ENCODE assay signal across 8 cellular contexts in the genomic region with DNA sequence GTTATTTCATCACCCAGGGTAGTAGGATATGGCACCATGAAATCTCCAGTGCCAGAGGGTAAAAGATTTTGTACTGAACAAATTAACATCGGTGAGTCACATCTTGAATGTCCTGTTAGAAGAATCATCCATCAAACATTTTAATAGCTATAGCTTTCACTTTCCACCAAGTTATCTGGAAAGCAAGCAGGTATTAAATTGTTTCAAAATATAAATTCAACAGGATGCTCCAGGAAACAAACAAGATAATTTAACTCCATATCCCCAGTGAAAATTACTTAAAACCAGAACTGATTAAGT. TPM values are rescaled to one million over a fixed set of nuclear protein-coding genes. Genes with fewer than 3 reads are reported as not detected.
DNase-seq lines count a peak whose midpoint lies in the region; ATAC-seq, FAIRE-seq and TF ChIP-seq lines count a peak whose summit lies in the region.

No MANE protein-coding gene starts in this region.

- H3K27ac Mint-ChIP-seq in activated CD8-positive, alpha-beta T cell treated with anti-CD3 and anti-CD28 coated beads, Interleukin-2, amount 10 ng/mL, durations not matched to agents 7 days and 5 days = no peak overlapping the region

- no peak for DNase-seq in right cardiac atrium
- no peak for DNase-seq in Right ventricle myocardium inferior (ENCODE audit: missing footprints)
- DNase-seq in activated CD8-positive, alpha-beta T cell treated with anti-CD3 and anti-CD28 coated beads, Interleukin-2, amount 10 ng/mL, durations not matched to agents 7 days and 5 days = no peak
- DNase-seq in keratinocyte (ENCODE audit: low read depth, low spot score) = no peak
- DNase-seq in tibial nerve (ENCODE audit: low spot score in 2 of 2) = no peak
- DNase-seq in iPS-NIHi11 (ENCODE audit: low spot score) = no peak
- no peak for DNase-seq in NCI-H2171 (lab: John Stamatoyannopoulos, UW)
- no peak for DNase-seq in G401 (ENCODE audit: low spot score)

- H3K79me2 ChIP-seq in keratinocyte (ENCODE audit: control insufficient read depth, insufficient read depth, low read length) = peaks cover 58% of the 10 kb centered on the region

- no peaks in the 10 kb centered on the region for H3K27me3 Mint-ChIP-seq in activated CD8-positive, alpha-beta T cell treated with anti-CD3 and anti-CD28 coated beads, Interleukin-2, amount 10 ng/mL, durations not matched to agents 7 days and 5 days (ENCODE audit: low read depth)

- peaks cover 70% of the 10 kb centered on the region for H3K4me1 Mint-ChIP-seq in activated CD8-positive, alpha-beta T cell treated with anti-CD3 and anti-CD28 coated beads, Interleukin-2, amount 10 ng/mL, durations not matched to agents 7 days and 5 days (ENCODE audit: low read depth)

- FAIRE-seq in keratinocyte (lab: Jason Lieb, UNC) = peak; percentile 67

- H3K4me3 Mint-ChIP-seq in activated CD8-positive, alpha-beta T cell treated with anti-CD3 and anti-CD28 coated beads, Interleukin-2, amount 10 ng/mL, durations not matched to agents 7 days and 5 days = peak overlapping the region; percentile 38

- H3K36me3 Mint-ChIP-seq in activated CD8-positive, alpha-beta T cell treated with anti-CD3 and anti-CD28 coated beads, Interleukin-2, amount 10 ng/mL, durations not matched to agents 7 days and 5 days (ENCODE audit: low read depth) = peaks cover 60% of the 10 kb centered on the region

- no peak for TF ChIP-seq EP300 in tibial nerve (IDR thresholded peaks at IDR 0.05)

- POLR2A ChIA-PET in activated CD8-positive, alpha-beta T cell treated with anti-CD3 and anti-CD28 coated beads, Interleukin-2, amount 10 ng/mL, durations not matched to agents 7 days and 5 days (lab: Charles Lee) = interaction anchor here (0.7 to 2.8 kb wide), 2 partner anchors 21 to 30 kb away, joined by 3 to 11 read pairs; a partner anchor contains a TSS

- no peaks in the 10 kb centered on the region for H3K9me3 Mint-ChIP-seq in activated CD8-positive, alpha-beta T cell treated with anti-CD3 and anti-CD28 coated beads, Interleukin-2, amount 10 ng/mL, durations not matched to agents 7 days and 5 days (ENCODE audit: insufficient read depth)

- H3K27me3 ChIP-seq in right cardiac atrium (ENCODE audit: control insufficient read depth, insufficient read depth) = no peaks in the 10 kb centered on the region
- H3K27me3 ChIP-seq in keratinocyte (ENCODE audit: control insufficient read depth, extremely low read depth, insufficient read depth, low read length) = no peaks in the 10 kb centered on the region
- H3K27me3 ChIP-seq in tibial nerve = no peaks in the 10 kb centered on the region

- in situ Hi-C loops in G401 (cut with HindIII; ENCODE audit: low sequenced_read_pairs) = no loop called here

- intact Hi-C loops in right cardiac atrium (cut with DNase I) (loop anchor here in 3 of 4 donors (5.0 to 10.0 kb wide), 3 partner anchors 33 to 93 kb away; no protein-coding TSS in a partner anchor), Right ventricle myocardium inferior (cut with DNase I) (loop anchor here (5.0 kb wide), 1 partner anchor 108 kb away; no protein-coding TSS in a partner anchor)

- peak overlapping the region; percentile 87 for H3K4me2 ChIP-seq in keratinocyte (ENCODE audit: control insufficient read depth, extremely low read depth, insufficient read depth, low read depth, low read length)

- H3K9ac ChIP-seq in keratinocyte (ENCODE audit: control insufficient read depth, extremely low read depth, insufficient read depth, low read length) = no peak overlapping the region

- H3K9me3 ChIP-seq in right cardiac atrium (ENCODE audit: control insufficient read depth, low read length) (no peaks in the 10 kb centered on the region), keratinocyte (ENCODE audit: control insufficient read depth, low read depth, low read length) (no peaks in the 10 kb centered on the region), tibial nerve (no peaks in the 10 kb centered on the region)

- TF ChIP-seq CTCF in keratinocyte (optimal IDR thresholded peaks at IDR 0.05 in 1 of 3, IDR thresholded peaks at IDR 0.05 in 1 of 3, conservative IDR thresholded peaks at IDR 0.05 in 1 of 3; ENCODE audit: extremely low read depth in 1 of 3, insufficient read depth in 2 of 3, low read length in 3 of 3) (no peak), tibial nerve (IDR thresholded peaks at IDR 0.05) (no peak)

- peaks cover 6 to 19% of the 10 kb centered on the region in 2 experiments for H3K36me3 ChIP-seq in keratinocyte (ENCODE audit: control insufficient read depth in 2 of 2, extremely low read depth in 1 of 2, insufficient read depth in 2 of 2, low read length in 2 of 2)
- peaks cover 0 to 7% (median 0%) of the 10 kb centered on the region in 3 donors for H3K36me3 ChIP-seq in tibial nerve

- H4K20me1 ChIP-seq in keratinocyte (ENCODE audit: control insufficient read depth, extremely low read depth, insufficient read depth, low read length) = peaks cover 2% of the 10 kb centered on the region

- no peak overlapping the region for H2AFZ ChIP-seq in keratinocyte (ENCODE audit: control insufficient read depth, low read length)

- H3K4me1 ChIP-seq in right cardiac atrium (ENCODE audit: control insufficient read depth, insufficient read depth, low read length) (peaks cover 8% of the 10 kb centered on the region), keratinocyte (ENCODE audit: control insufficient read depth, extremely low read depth, insufficient read depth, low read length) (peaks cover 27% of the 10 kb centered on the region), tibial nerve (peaks cover 0 to 72% (median 56%) of the 10 kb centered on the region in 4 donors)

- peaks cover 2% of the 10 kb centered on the region for H3K9me1 ChIP-seq in keratinocyte (ENCODE audit: control insufficient read depth, extremely low read depth, insufficient read depth, low read length)

- no peak for ATAC-seq in right cardiac atrium
- no peak for ATAC-seq in Right ventricle myocardium inferior
- ATAC-seq in activated CD8-positive, alpha-beta T cell treated with anti-CD3 and anti-CD28 coated beads, Interleukin-2, amount 10 ng/mL, durations not matched to agents 7 days and 5 days = no peak

- H3K27ac ChIP-seq in right cardiac atrium (ENCODE audit: low read length) = no peak overlapping the region
- H3K27ac ChIP-seq in keratinocyte (ENCODE audit: control insufficient read depth, insufficient read depth, low read length) = peak overlapping the region; percentile 78
- H3K27ac ChIP-seq in tibial nerve = peak overlapping the region in 2 of 4 donors; percentile 98 to 99

- TF ChIP-seq POLR2A in tibial nerve (IDR thresholded peaks at IDR 0.05) = no peak

- CTCF ChIA-PET in activated CD8-positive, alpha-beta T cell treated with anti-CD3 and anti-CD28 coated beads, Interleukin-2, amount 10 ng/mL, durations not matched to agents 7 days and 5 days (lab: Charles Lee) = interaction anchor here (0.9 to 3.3 kb wide), 18 partner anchors 9 to 202 kb away, joined by 3 to 52 read pairs (median 4); a partner anchor contains a TSS

- H3K4me3 ChIP-seq in right cardiac atrium (ENCODE audit: low read length) = peak overlapping the region; percentile 6
- H3K4me3 ChIP-seq in keratinocyte (ENCODE audit: control insufficient read depth in 2 of 3, extremely low read depth in 1 of 3, insufficient read depth in 2 of 3, low read depth in 1 of 3, low read length in 3 of 3) = peak overlapping the region in 2 of 3 experiments; percentile 82 to 86
- H3K4me3 ChIP-seq in tibial nerve = no peak overlapping the region

- 18% methylated on average over 1 of the region's 1 CpG for WGBS in right cardiac atrium
- 6 to 16% methylated on average over 1 of the region's 1 CpG for WGBS in tibial nerve, 2 donors

- dilution Hi-C loops in keratinocyte (cut with MboI; ENCODE audit: extremely low pct_ligation_motif_present, low sequenced_read_pairs) = no loop called here

RNA-seq across cellular contexts. Expression of a gene that starts 2.4 kb away (rescaled TPM):
- total RNA-seq in right cardiac atrium = 10 to 100 TPM; 67.4 to 74.6 (median 68.5) TPM
- 20.0 TPM for polyA plus RNA-seq in right cardiac atrium
- total RNA-seq in Right ventricle myocardium inferior = 74.2 TPM
- total RNA-seq in activated CD8-positive, alpha-beta T cell treated with anti-CD3 and anti-CD28 coated beads, Interleukin-2, amount 10 ng/mL, durations not matched to agents 7 days and 5 days = 10 to 100 TPM; 37.5 to 37.6 TPM
- 13.7 to 25.3 TPM (median 22.8 TPM) in 3 replicates for polyA plus RNA-seq in keratinocyte
- polyA plus RNA-seq in keratinocyte (2011; ENCODE audit: low read depth) = 6.9 TPM
- polyA plus RNA-seq in keratinocyte (2011; cell fraction: cytosol; rRNA removed) = 14.0 and 21.3 TPM in 2 replicates
- polyA plus RNA-seq in keratinocyte (2011; cell fraction: nucleus; rRNA removed) = 19.0 and 24.6 TPM in 2 replicates
- 10.7 and 25.3 TPM in 2 replicates for polyA plus RNA-seq in keratinocyte (2012; ENCODE audit: low replicate concordance)
- polyA minus RNA-seq in keratinocyte = 27.9 to 46.1 TPM (median 35.7 TPM) in 3 replicates
- polyA minus RNA-seq in keratinocyte (2011; cell fraction: cytosol; rRNA and poly(A)+ RNA removed) = 18.4 TPM
- 14.5 and 22.1 TPM in 2 replicates for polyA minus RNA-seq in keratinocyte (2011; cell fraction: nucleus; rRNA and poly(A)+ RNA removed)
- total RNA-seq in tibial nerve = 10 to 100 TPM; 42.3 to 66.0 (median 48.3) TPM
- 22.7 and 37.4 TPM in 2 replicates for total RNA-seq in G401 (2014; rRNA removed; shearing (Covaris generic))

RNA-seq across cellular contexts. Expression of a gene that starts 21.4 kb away (rescaled TPM):
- total RNA-seq in right cardiac atrium (100 to 1,000 TPM in 3 of 4 donors, 10 to 100 TPM in 1; 97.9 to 132 (median 126) TPM), Right ventricle myocardium inferior (92.8 TPM), tibial nerve (100 to 1,000 TPM in 3 of 4 donors, 10 to 100 TPM in 1; 92.4 to 173 (median 143) TPM)
- polyA plus RNA-seq in right cardiac atrium (58.9 TPM), keratinocyte (149 to 272 TPM (median 167 TPM) in 3 replicates)
- 100 to 1,000 TPM; 382 to 383 TPM for total RNA-seq in activated CD8-positive, alpha-beta T cell treated with anti-CD3 and anti-CD28 coated beads, Interleukin-2, amount 10 ng/mL, durations not matched to agents 7 days and 5 days
- polyA plus RNA-seq in keratinocyte (2011; ENCODE audit: low read depth) = 213 TPM
- polyA plus RNA-seq in keratinocyte (2011; cell fraction: cytosol; rRNA removed) = 111 and 149 TPM in 2 replicates
- 170 and 203 TPM in 2 replicates for polyA plus RNA-seq in keratinocyte (2011; cell fraction: nucleus; rRNA removed)
- 59.2 and 242 TPM in 2 replicates for polyA plus RNA-seq in keratinocyte (2012; ENCODE audit: low replicate concordance)
- polyA minus RNA-seq in keratinocyte = 172 to 282 TPM (median 183 TPM) in 3 replicates
- polyA minus RNA-seq in keratinocyte (2011; cell fraction: cytosol; rRNA and poly(A)+ RNA removed) = 254 TPM
- 194 and 199 TPM in 2 replicates for polyA minus RNA-seq in keratinocyte (2011; cell fraction: nucleus; rRNA and poly(A)+ RNA removed)
- 461 and 585 TPM in 2 replicates for total RNA-seq in G401 (2014; rRNA removed; shearing (Covaris generic))

RNA-seq across cellular contexts. Expression of a gene that starts 30.4 kb away (rescaled TPM):
- total RNA-seq in right cardiac atrium (10 to 100 TPM; 53.1 to 60.5 (median 55.1) TPM), Right ventricle myocardium inferior (49.1 TPM), tibial nerve (10 to 100 TPM; 32.1 to 55.5 (median 38.8) TPM)
- polyA plus RNA-seq in right cardiac atrium (41.0 TPM), keratinocyte (12.9 to 18.7 TPM (median 14.4 TPM) in 3 replicates)
- total RNA-seq in activated CD8-positive, alpha-beta T cell treated with anti-CD3 and anti-CD28 coated beads, Interleukin-2, amount 10 ng/mL, durations not matched to agents 7 days and 5 days = under 1 TPM in 1 of 2 experiments, not detected in 1; 0.18 TPM
- 3.6 TPM for polyA plus RNA-seq in keratinocyte (2011; ENCODE audit: low read depth)
- polyA plus RNA-seq in keratinocyte (2011; cell fraction: cytosol; rRNA removed) = 11.2 and 13.6 TPM in 2 replicates
- 31.3 and 40.1 TPM in 2 replicates for polyA plus RNA-seq in keratinocyte (2011; cell fraction: nucleus; rRNA removed)
- 6.4 and 19.7 TPM in 2 replicates for polyA plus RNA-seq in keratinocyte (2012; ENCODE audit: low replicate concordance)
- 13.5 to 25.5 TPM (median 14.4 TPM) in 3 replicates for polyA minus RNA-seq in keratinocyte
- polyA minus RNA-seq in keratinocyte (2011; cell fraction: cytosol; rRNA and poly(A)+ RNA removed) = 18.4 TPM
- 13.1 and 14.2 TPM in 2 replicates for polyA minus RNA-seq in keratinocyte (2011; cell fraction: nucleus; rRNA and poly(A)+ RNA removed)
- total RNA-seq in G401 (2014; rRNA removed; shearing (Covaris generic)) = 26.7 and 42.3 TPM in 2 replicates

Comparison
In these comparisons a context has a peak if more than half of its experiments do, and no peak if none do; other contexts are left out.
1. H3K4me3 ChIP-seq: peak in right cardiac atrium (single experiment) and keratinocyte (2 of 3); none in tibial nerve (0 of 4).
2. RNA of a gene that starts 30.4 kb away (total RNA-seq): 53.1 to 60.5 TPM in right cardiac atrium, 49.1 TPM in Right ventricle myocardium inferior (single experiment), 32.1 to 55.5 TPM in tibial nerve and 26.7 to 42.3 TPM in G401; 0.18 TPM in activated CD8-positive, alpha-beta T cell treated with anti-CD3 and anti-CD28 coated beads, Interleukin-2, amount 10 ng/mL, durations not matched to agents 7 days and 5 days; every median in the first group is over 10 times any median in the second.